19 cellular contexts compared by ENCODE assay signal in genomic region chr20:43102394-43102793, GRCh38.
DNase-seq lines count a peak whose midpoint lies in the region; ATAC-seq, FAIRE-seq and TF ChIP-seq lines count a peak whose summit lies in the region.
"Had no signal": no experiment of that assay in that cellular context is flagged by ENCODE, and none has a peak within 500 bp of the region (broad histone marks: within the 10 kb centered on the region; RNA-seq: fewer than 3 reads in every experiment).

No MANE protein-coding gene starts in this region.

- H3K9ac ChIP-seq in mesendoderm (ENCODE audit: low read length): no peak overlapping the region
- H3K9ac ChIP-seq in kidney (ENCODE audit: low read length in 2 of 2): no peak overlapping the region

- no peak overlapping the region for H3K4ac ChIP-seq in mesendoderm (ENCODE audit: low read depth, low read length)

- H3K27ac ChIP-seq in OCI-LY7 (ENCODE audit: low read depth, low read length, poor library complexity, severe bottlenecking) (no peak overlapping the region), mesendoderm (ENCODE audit: low read depth, low read length) (no peak overlapping the region), kidney (ENCODE audit: low read depth in 2 of 2, low read length in 2 of 2) (no peak overlapping the region)

- WGBS in mesendoderm (ENCODE audit: extremely low coverage, insufficient coverage, low lambda C conversion rate): no CpG with 5 or more reads among the region's 5 CpGs

- no peak overlapping the region for H2BK15ac ChIP-seq in mesendoderm (replicated peaks; ENCODE audit: low read depth)

- H3K4me2 ChIP-seq in OCI-LY7 (ENCODE audit: low read length) (no peak overlapping the region), mesendoderm (ENCODE audit: low read length) (no peak overlapping the region)

- peak; percentile 62 for TF ChIP-seq CTCF in OCI-LY7 (conservative IDR thresholded peaks at IDR 0.05; ENCODE audit: low read length)
- TF ChIP-seq CTCF in kidney (IDR thresholded peaks at IDR 0.05; ENCODE audit: borderline replicate concordance, extremely low read depth, insufficient read depth): no peak

- no peaks in the 10 kb centered on the region for H3K9me2 ChIP-seq in OCI-LY7 (ENCODE audit: insufficient read depth, low read length)

- no peak for ATAC-seq in HG03442 (IDR thresholded peaks at IDR 0.05; ENCODE audit: unreplicated experiment)
- ATAC-seq: activated CD8-positive, alpha-beta memory T cell treated with anti-CD3 and anti-CD28 coated beads, Interleukin-2, amount 10 ng/mL, durations not matched to agents 7 days and 5 days; right cardiac atrium had no signal

- H3K79me2 ChIP-seq in OCI-LY7 (ENCODE audit: insufficient read depth, low read depth, low read length) (no peaks in the 10 kb centered on the region), mesendoderm (ENCODE audit: control insufficient read depth, insufficient read depth, low read length) (no peaks in the 10 kb centered on the region)

- no TSS peak for BruUV-seq in OCI-LY7 (replicated peaks; lab: Mats Ljungman, UMichigan)

- POLR2A ChIA-PET in HEK293T (lab: Yijun Ruan, JAX) (no interaction called here), OCI-LY7 (lab: Charles Lee) (no interaction called here)

- H3K4me1 ChIP-seq in OCI-LY7 (ENCODE audit: insufficient read depth, low read length, poor library complexity, severe bottlenecking) (no peaks in the 10 kb centered on the region), mesendoderm (ENCODE audit: control insufficient read depth, low read depth, low read length) (no peaks in the 10 kb centered on the region), kidney (ENCODE audit: control insufficient read depth in 1 of 2, insufficient read depth in 1 of 2, low read depth in 1 of 2, low read length in 2 of 2) (no peaks in the 10 kb centered on the region)
- H3K4me1 ChIP-seq: HAP-1 had no signal

- H2BK120ac ChIP-seq in mesendoderm (ENCODE audit: low read depth, low read length): no peak overlapping the region

- no peaks in the 10 kb centered on the region for H3K9me3 ChIP-seq in OCI-LY7 (ENCODE audit: low read length)
- no peaks in the 10 kb centered on the region for H3K9me3 ChIP-seq in kidney (ENCODE audit: control insufficient read depth in 1 of 2, low read length in 2 of 2)
- H3K9me3 ChIP-seq: HAP-1 had no signal

- H3K23ac ChIP-seq in mesendoderm (ENCODE audit: low read length): no peak overlapping the region

- H3K79me1 ChIP-seq in mesendoderm (ENCODE audit: low read length): no peaks in the 10 kb centered on the region

- CTCF ChIA-PET in HEK293T (lab: Yijun Ruan, JAX) (no interaction called here), OCI-LY7 (lab: Charles Lee; ENCODE audit: unreplicated experiment) (no interaction called here)

- H4K8ac ChIP-seq in mesendoderm (ENCODE audit: low read depth, low read length): no peak overlapping the region

- no peaks in the 10 kb centered on the region for H3K27me3 ChIP-seq in mesendoderm (ENCODE audit: insufficient read depth, low read length, poor library complexity)

- no peaks in the 10 kb centered on the region for H3K36me3 ChIP-seq in OCI-LY7 (ENCODE audit: insufficient read depth, low read length)
- H3K36me3 ChIP-seq in mesendoderm (ENCODE audit: control insufficient read depth, insufficient read depth, low read length): no peaks in the 10 kb centered on the region
- no peaks in the 10 kb centered on the region for H3K36me3 ChIP-seq in kidney (ENCODE audit: control insufficient read depth in 1 of 2, insufficient read depth in 2 of 2, low read length in 2 of 2)
- H3K36me3 ChIP-seq: HAP-1 had no signal

- H4K20me1 ChIP-seq in OCI-LY7 (ENCODE audit: insufficient read depth, low read length): no peaks in the 10 kb centered on the region

- H3K4me3 ChIP-seq in OCI-LY7 (ENCODE audit: low read depth, low read length, poor library complexity, severe bottlenecking) (no peak overlapping the region), mesendoderm (ENCODE audit: low read length) (no peak overlapping the region), kidney (ENCODE audit: low read length in 2 of 2) (no peak overlapping the region)
- H3K4me3 ChIP-seq: HAP-1 had no signal

- no peak overlapping the region for H3K18ac ChIP-seq in mesendoderm (ENCODE audit: low read length)

- H2BK5ac ChIP-seq in mesendoderm (ENCODE audit: low read length): no peak overlapping the region

- FAIRE-seq in kidney (lab: Jason Lieb, UNC): no peak
- FAIRE-seq: A204.1, endothelial cell of umbilical vein had no signal

- DNase-seq in NCI-H526 (lab: John Stamatoyannopoulos, UW): peak; percentile 35 to 67
- no peak for DNase-seq in NCI-H526 treated with DMSO at 0.1 percent for 48 hours (lab: John Stamatoyannopoulos, UW)
- DNase-seq in HEK293T (ENCODE audit: extremely low spot score): peak; percentile 26
- peak; percentile 7 for DNase-seq in OCI-LY7 (ENCODE audit: low spot score)
- peak; percentile 51 for DNase-seq in mesendoderm
- no peak for DNase-seq in kidney
- no peak for DNase-seq in globus pallidus (ENCODE audit: low spot score)
- DNase-seq: activated CD8-positive, alpha-beta memory T cell treated with anti-CD3 and anti-CD28 coated beads, Interleukin-2, amount 10 ng/mL, durations not matched to agents 7 days and 5 days; activated gamma-delta T cell; foreskin melanocyte; mesenchymal stem cell; NCI-H2107; right cardiac atrium; stimulated activated CD4-positive, alpha-beta T cell treated with anti-CD3 and anti-CD28 coated beads, Interleukin-2, amount 100 ng/mL, for 24 hours; SW 1271 had no signal

- H4K5ac ChIP-seq in mesendoderm (ENCODE audit: low read length): no peak overlapping the region

- no peak overlapping the region for H2AK5ac ChIP-seq in mesendoderm (ENCODE audit: low read length)

- H2AFZ ChIP-seq in OCI-LY7 (ENCODE audit: low read length): no peak overlapping the region

- intact Hi-C loops in OCI-LY7 (cut with micrococcal nuclease; ENCODE audit: unreplicated experiment): no loop called here
- intact Hi-C loops in kidney (cut with DNase I): no loop called here

- no peak overlapping the region for H3K56ac ChIP-seq in mesendoderm (ENCODE audit: low read length)

TF ChIP-seq in HEK293T, 16 proteins besides CTCF, POLR2A, EP300 and RAD21:
- no peak for TF ChIP-seq CTBP1 (IDR thresholded peaks at IDR 0.05; ENCODE audit: borderline replicate concordance)
- no peak for TF ChIP-seq SP1 (IDR thresholded peaks at IDR 0.05)
- no peak for TF ChIP-seq BHLHE40 (IDR thresholded peaks at IDR 0.05; ENCODE audit: borderline replicate concordance)
- no peak for TF ChIP-seq FOXA1 (IDR thresholded peaks at IDR 0.05)
- TF ChIP-seq FOXM1 (IDR thresholded peaks at IDR 0.05; ENCODE audit: borderline replicate concordance): no peak
- no peak for TF ChIP-seq HDGF (IDR thresholded peaks at IDR 0.05; ENCODE audit: borderline replicate concordance)
- no peak for TF ChIP-seq LEF1 (IDR thresholded peaks at IDR 0.05; ENCODE audit: borderline replicate concordance)
- no peak for TF ChIP-seq FOXK2 (IDR thresholded peaks at IDR 0.05)
TF ChIP-seq in HEK293T: peak in this region for 0.

Comparison
In these comparisons a context has a peak if more than half of its experiments do, and no peak if none do; other contexts are left out.
1. DNase-seq: peak in NCI-H526 (2 of 2), HEK293T (single experiment), OCI-LY7 (single experiment) and mesendoderm (single experiment); none in NCI-H526 treated with DMSO at 0.1 percent for 48 hours (single experiment), kidney (single experiment) and globus pallidus (single experiment).